ENCODE assay signal across 26 cellular contexts in genomic region chr21:37627074-37627473, GRCh38.
DNase-seq lines count a peak whose midpoint lies in the region; ATAC-seq and TF ChIP-seq lines count a peak whose summit lies in the region.
"Had no signal": no experiment of that assay in that cellular context is flagged by ENCODE, and none has a peak within 500 bp of the region (broad histone marks: within the 10 kb centered on the region; RNA-seq: fewer than 3 reads in every experiment).

No MANE protein-coding gene starts in this region.

- H3K79me2 ChIP-seq in MM.1S (ENCODE audit: low read length): no peaks in the 10 kb centered on the region
- H3K79me2 ChIP-seq in neural progenitor cell (ENCODE audit: low read depth): no peaks in the 10 kb centered on the region

- H2AFZ ChIP-seq in MM.1S (ENCODE audit: low read length) (peak overlapping the region; percentile 1; the same call in 1 of the 2 replicates), neural progenitor cell (replicated peaks) (peak overlapping the region; percentile 77)

- peaks cover 27% of the 10 kb centered on the region for H3K4me1 ChIP-seq in MM.1S (ENCODE audit: low read length)
- H3K4me1 ChIP-seq in endodermal cell (ENCODE audit: control insufficient read depth, insufficient read depth, low read length): peaks cover 3% of the 10 kb centered on the region
- peaks cover 34% of the 10 kb centered on the region for H3K4me1 ChIP-seq in neural progenitor cell
- H3K4me1 ChIP-seq: body of pancreas had no signal

- H3K4me2 ChIP-seq in MM.1S (ENCODE audit: low read depth, low read length) (peak overlapping the region; percentile 2; the same call in 1 of the 2 replicates), neural progenitor cell (no peak overlapping the region)

- 80 to 87% methylated on average over 3 to 4 of the region's 4 CpGs for WGBS in endodermal cell (ENCODE audit: insufficient coverage in 1 of 2, insufficient read length in 1 of 2), 2 experiments

- H3K9me3 Mint-ChIP-seq in endodermal cell (peaks cover 18% of the 10 kb centered on the region), neural progenitor cell (peaks cover 5% of the 10 kb centered on the region)
- H3K9me3 Mint-ChIP-seq: activated T-cell treated with anti-CD3 and anti-CD28 coated beads, Interleukin-2, amount 50 U/mL, for 4 hours; CD4-positive, alpha-beta T cell had no signal

- H3K36me3 Mint-ChIP-seq in endodermal cell (ENCODE audit: low read depth) (peaks cover 11% of the 10 kb centered on the region), neural progenitor cell (no peaks in the 10 kb centered on the region)

- no peaks in the 10 kb centered on the region for H4K20me1 ChIP-seq in MM.1S (ENCODE audit: insufficient read depth, low read length)
- H4K20me1 ChIP-seq in neural progenitor cell (ENCODE audit: low read depth): no peaks in the 10 kb centered on the region

- H3K27me3 ChIP-seq in MM.1S (replicated peaks; ENCODE audit: insufficient read depth, low read length): no peaks in the 10 kb centered on the region
- no peaks in the 10 kb centered on the region for H3K27me3 ChIP-seq in endodermal cell (ENCODE audit: control insufficient read depth, insufficient read depth, low read length, poor library complexity, severe bottlenecking)
- no peaks in the 10 kb centered on the region for H3K27me3 ChIP-seq in neural progenitor cell
- H3K27me3 ChIP-seq: body of pancreas, upper lobe of right lung had no signal

- peaks cover 23% of the 10 kb centered on the region for H3F3A ChIP-seq in MM.1S (ENCODE audit: insufficient read depth, low read length)
- H3F3A ChIP-seq in neural progenitor cell (ENCODE audit: low read depth): peaks cover 13% of the 10 kb centered on the region

- H3K4me3 ChIP-seq in GM12865 (ENCODE audit: low read depth, low read length): no peak overlapping the region
- no peak overlapping the region for H3K4me3 ChIP-seq in MM.1S (ENCODE audit: low read length)
- peak overlapping the region; percentile 33 for H3K4me3 ChIP-seq in endodermal cell (ENCODE audit: low read length)
- no peak overlapping the region for H3K4me3 ChIP-seq in neural progenitor cell
- H3K4me3 ChIP-seq: body of pancreas, upper lobe of right lung had no signal

- H3K27ac ChIP-seq in MM.1S (ENCODE audit: low read length) (peak overlapping the region; percentile 12; the same call in 1 of the 2 replicates), endodermal cell (ENCODE audit: low read depth, low read length) (no peak overlapping the region), neural progenitor cell (no peak overlapping the region)
- H3K27ac ChIP-seq: upper lobe of right lung had no signal

- H3K27ac Mint-ChIP-seq in endodermal cell: peak overlapping the region; percentile 22
- no peak overlapping the region for H3K27ac Mint-ChIP-seq in neural progenitor cell
- H3K27ac Mint-ChIP-seq: activated CD4-positive, alpha-beta T cell treated with anti-CD3 and anti-CD28 coated beads for 36 hours; CD4-positive, alpha-beta T cell; mesothelial cell of epicardium had no signal

- no peak for ATAC-seq in stimulated activated naive CD8-positive, alpha-beta T cell treated with anti-CD3 and anti-CD28 coated beads, Interleukin-15, Interleukin-2, amounts not matched to agents 100 U/mL and 50 U/mL, for 24 hours
- ATAC-seq: activated CD4-positive, alpha-beta T cell treated with anti-CD3 and anti-CD28 coated beads for 36 hours; activated T-cell treated with anti-CD3 and anti-CD28 coated beads, Interleukin-2, amount 50 U/mL, for 4 hours; body of pancreas; esophagus mucosa; sciatic nerve; upper lobe of right lung had no signal

- H3K9me3 ChIP-seq in MM.1S (replicated peaks; ENCODE audit: insufficient read depth, low read length) (no peaks in the 10 kb centered on the region), endodermal cell (ENCODE audit: control insufficient read depth, low read length) (peaks cover 17% of the 10 kb centered on the region), neural progenitor cell (ENCODE audit: low read depth) (no peaks in the 10 kb centered on the region)
- H3K9me3 ChIP-seq: body of pancreas, upper lobe of right lung had no signal

- no peak overlapping the region for H3K4me3 Mint-ChIP-seq in endodermal cell
- H3K4me3 Mint-ChIP-seq in neural progenitor cell: no peak overlapping the region
- H3K4me3 Mint-ChIP-seq: activated CD4-positive, alpha-beta T cell treated with anti-CD3 and anti-CD28 coated beads for 36 hours; activated T-cell treated with anti-CD3 and anti-CD28 coated beads, Interleukin-2, amount 50 U/mL, for 4 hours; CD4-positive, alpha-beta T cell; mesothelial cell of epicardium; nephron had no signal

- H3K27me3 Mint-ChIP-seq in endodermal cell (ENCODE audit: insufficient read depth) (no peaks in the 10 kb centered on the region), neural progenitor cell (ENCODE audit: insufficient read depth, low read depth) (peaks cover 3% of the 10 kb centered on the region)

- H3K9me2 ChIP-seq in MM.1S (replicated peaks; ENCODE audit: insufficient read depth, low read length): no peaks in the 10 kb centered on the region

- DNase-seq in GM12865 (ENCODE audit: low read depth) (peak; percentile 51), MM.1S (peak; percentile 69), endodermal cell (no peak), neural progenitor cell (ENCODE audit: low spot score) (no peak), AG08395 (ENCODE audit: low spot score) (no peak)
- no peak for DNase-seq in stimulated activated CD4-positive, alpha-beta T cell treated with anti-CD3 and anti-CD28 coated beads, Interleukin-4, amount 100 ng/mL, for 4 hours
- DNase-seq in stimulated activated naive CD8-positive, alpha-beta T cell treated with anti-CD3 and anti-CD28 coated beads, Interleukin-15, Interleukin-2, amounts not matched to agents 100 U/mL and 50 U/mL, for 24 hours: no peak
- DNase-seq in activated effector memory CD4-positive, alpha-beta T cell treated with Interleukin-2 at 50 U/mL for 16 hours: no peak
- DNase-seq: activated CD4-positive, alpha-beta T cell treated with anti-CD3 and anti-CD28 coated beads for 36 hours; activated naive CD4-positive, alpha-beta T cell; activated T-cell treated with anti-CD3 and anti-CD28 coated beads, Interleukin-2, amount 50 U/mL, for 4 hours; body of pancreas; CD4-positive, alpha-beta T cell; foreskin melanocyte; Kasumi-1; NCI-H1105; NCI-H2081; NCI-H446 treated with DMSO at 0.1 percent for 48 hours; posterior cingulate gyrus; stimulated activated CD4-positive, alpha-beta T cell treated with anti-CD3 and anti-CD28 coated beads, Interleukin-15, amount 100 ng/mL, for 24 hours; stimulated activated CD8-positive, alpha-beta memory T cell treated with anti-CD3 and anti-CD28 coated beads, Interleukin-4, amount 100 ng/mL, for 48 hours; upper lobe of right lung had no signal

- TF ChIP-seq CTCF in GM12865 (IDR thresholded peaks at IDR 0.05; ENCODE audit: insufficient read depth, low read depth, low read length, missing control alignments): no peak
- TF ChIP-seq CTCF in MM.1S (IDR thresholded peaks at IDR 0.05; ENCODE audit: low read length): no peak
- no peak for TF ChIP-seq CTCF in endodermal cell (conservative IDR thresholded peaks at IDR 0.05)
- TF ChIP-seq CTCF in neural progenitor cell (IDR thresholded peaks at IDR 0.05): no peak

- no peaks in the 10 kb centered on the region for H3K36me3 ChIP-seq in MM.1S (replicated peaks; ENCODE audit: insufficient read depth, low read length)
- no peaks in the 10 kb centered on the region for H3K36me3 ChIP-seq in endodermal cell (ENCODE audit: control insufficient read depth, insufficient read depth, low read length)
- peaks cover under 1% of the 10 kb centered on the region for H3K36me3 ChIP-seq in neural progenitor cell
- H3K36me3 ChIP-seq: upper lobe of right lung had no signal

- H3K9ac ChIP-seq in MM.1S (ENCODE audit: low read length): no peak overlapping the region
- no peak overlapping the region for H3K9ac ChIP-seq in endodermal cell (ENCODE audit: extremely low read depth, low read length, poor library complexity, severe bottlenecking)
- H3K9ac ChIP-seq in neural progenitor cell: no peak overlapping the region

- H3K4me1 Mint-ChIP-seq in endodermal cell: peaks cover 42% of the 10 kb centered on the region
- peaks cover 40% of the 10 kb centered on the region for H3K4me1 Mint-ChIP-seq in neural progenitor cell

Comparison
In these comparisons a context has a peak if more than half of its experiments do, and no peak if none do; other contexts are left out.
1. DNase-seq: peak in GM12865 (single experiment) and MM.1S (single experiment); none in endodermal cell (single experiment), neural progenitor cell (single experiment), stimulated activated CD4-positive, alpha-beta T cell treated with anti-CD3 and anti-CD28 coated beads, Interleukin-4, amount 100 ng/mL, for 4 hours (0 of 2), AG08395 (single experiment), stimulated activated naive CD8-positive, alpha-beta T cell treated with anti-CD3 and anti-CD28 coated beads, Interleukin-15, Interleukin-2, amounts not matched to agents 100 U/mL and 50 U/mL, for 24 hours (single experiment) and activated effector memory CD4-positive, alpha-beta T cell treated with Interleukin-2 at 50 U/mL for 16 hours (single experiment).